ENCODE assay signal across 12 cellular contexts in the genomic region with DNA sequence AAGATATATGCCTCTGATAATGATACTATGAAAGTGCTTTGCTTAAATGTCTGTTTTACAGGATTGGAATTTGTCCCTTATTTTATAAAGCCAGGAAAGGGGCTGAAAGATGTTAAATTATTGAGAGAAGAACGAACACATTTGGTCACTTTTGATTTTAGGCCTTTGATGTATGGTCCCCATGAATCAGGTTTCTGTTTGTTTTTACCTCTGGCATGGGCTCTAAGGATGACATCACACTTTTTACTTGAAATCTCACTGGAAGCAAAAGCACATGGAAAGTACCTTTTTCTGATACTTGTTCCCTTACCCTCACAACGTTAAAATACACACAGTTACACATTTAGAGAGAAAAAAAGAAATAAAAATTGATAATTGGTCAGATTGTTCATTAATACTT. TPM values are rescaled to one million over a fixed set of nuclear protein-coding genes. Genes with fewer than 3 reads are reported as not detected.
DNase-seq lines count a peak whose midpoint lies in the region; ATAC-seq and TF ChIP-seq lines count a peak whose summit lies in the region.
"Had no signal": no experiment of that assay in that cellular context is flagged by ENCODE, and none has a peak within 500 bp of the region (broad histone marks: within the 10 kb centered on the region; RNA-seq: fewer than 3 reads in every experiment).

No MANE protein-coding gene starts in this region.

- no peaks in the 10 kb centered on the region for H3K36me3 Mint-ChIP-seq in natural killer cell

- intact Hi-C loops in natural killer cell (cut with micrococcal nuclease) = no loop called here

- no peaks in the 10 kb centered on the region for H3K27me3 Mint-ChIP-seq in natural killer cell (ENCODE audit: low read depth in 2 of 2)

- H3K4me1 Mint-ChIP-seq in natural killer cell = peaks cover 84 to 86% of the 10 kb centered on the region in 2 donors

- peak overlapping the region; percentile 62 to 71 for H3K27ac Mint-ChIP-seq in natural killer cell

- in situ Hi-C loops in astrocyte of the spinal cord (cut with HindIII; ENCODE audit: low sequenced_read_pairs) = no loop called here

- peak; percentile 22 to 31 for ATAC-seq in activated CD4-positive, CD25-positive, alpha-beta regulatory T cell treated with anti-CD3 and anti-CD28 coated beads, Interleukin-2, amount 50 U/mL, for 24 hours
- ATAC-seq in natural killer cell (no peak), HG03045 (IDR thresholded peaks at IDR 0.05; ENCODE audit: unreplicated experiment) (no peak)

- H3K9me3 Mint-ChIP-seq in natural killer cell = no peaks in the 10 kb centered on the region

- H3K4me3 Mint-ChIP-seq in natural killer cell = peak overlapping the region; percentile 38

- DNase-seq in activated CD4-positive, CD25-positive, alpha-beta regulatory T cell (lab: John Stamatoyannopoulos, UW) = no peak
- DNase-seq in LNCaP clone FGC (ENCODE audit: low read depth) (peak; percentile 54), astrocyte of the spinal cord (ENCODE audit: low read depth, low spot score) (peak; percentile 53), natural killer cell (no peak), SIG-M5 (lab: John Stamatoyannopoulos, UW) (no peak), D341Med (ENCODE audit: low spot score) (no peak)
- DNase-seq: activated CD8-positive, alpha-beta memory T cell treated with anti-CD3 and anti-CD28 coated beads for 24 hours; HCEC 1CT; retina; stimulated activated CD8-positive, alpha-beta memory T cell treated with anti-CD3 and anti-CD28 coated beads, Interleukin-4, amount 100 ng/mL, for 48 hours had no signal

- TF ChIP-seq CTCF in LNCaP clone FGC (IDR thresholded peaks at IDR 0.05; ENCODE audit: control insufficient read depth, extremely low read depth, insufficient read depth) (no peak), astrocyte of the spinal cord (IDR thresholded peaks at IDR 0.05; ENCODE audit: low read depth, low read length) (no peak), natural killer cell (IDR thresholded peaks at IDR 0.05) (no peak)

- H3K4me3 ChIP-seq in LNCaP clone FGC (ENCODE audit: low read depth, low read length) (no peak overlapping the region), astrocyte of the spinal cord (ENCODE audit: low read depth, low read length) (no peak overlapping the region)

RNA-seq across cellular contexts. Expression of a gene that starts 6.9 kb away (rescaled TPM):
- total RNA-seq in natural killer cell = 100 to 1,000 TPM in 2 of 3 donors, 10 to 100 TPM in 1; 96.5 to 166 (median 102) TPM

Comparison
In these comparisons a context has a peak if more than half of its experiments do, and no peak if none do; other contexts are left out.
1. ATAC-seq: peak in activated CD4-positive, CD25-positive, alpha-beta regulatory T cell treated with anti-CD3 and anti-CD28 coated beads, Interleukin-2, amount 50 U/mL, for 24 hours (2 of 2); none in natural killer cell (0 of 3) and HG03045 (single experiment).
2. DNase-seq: peak in LNCaP clone FGC (single experiment) and astrocyte of the spinal cord (single experiment); none in activated CD4-positive, CD25-positive, alpha-beta regulatory T cell (0 of 4), natural killer cell (single experiment), SIG-M5 (single experiment) and D341Med (single experiment).